27 cellular contexts compared by ENCODE assay signal in genomic region chr1:208785629-208786028, GRCh38.
"Had no signal": no experiment of that assay in that cellular context is flagged by ENCODE, and none has a peak within 500 bp of the region (broad histone marks: within the 10 kb centered on the region; RNA-seq: fewer than 3 reads in every experiment).

No MANE protein-coding gene starts in this region.

- FAIRE-seq: urothelium cell line had no signal

- H3K4me1 ChIP-seq: stomach, testis, thyroid gland, tibial artery, tibial nerve, transverse colon, upper lobe of left lung, upper lobe of right lung, uterus, vagina had no signal

- H3K27ac ChIP-seq: stomach, suprapubic skin, testis, thoracic aorta, thyroid gland, tibial artery, tibial nerve, transverse colon, upper lobe of left lung, upper lobe of right lung, uterus, vagina had no signal

- DNase-seq: stimulated activated CD4-positive, alpha-beta T cell treated with anti-CD3 and anti-CD28 coated beads, Interleukin-2, amount 100 ng/mL, for 48 hours; stimulated activated CD4-positive, alpha-beta T cell treated with anti-CD3 and anti-CD28 coated beads, Interleukin-4, amount 100 ng/mL, for 1 hour; stimulated activated CD4-positive, alpha-beta T cell treated with anti-CD3 and anti-CD28 coated beads, Interleukin-4, amount 100 ng/mL, for 24 hours; stimulated activated CD4-positive, alpha-beta T cell treated with anti-CD3 and anti-CD28 coated beads, Interleukin-4, amount 100 ng/mL, for 4 hours; stimulated activated CD8-positive, alpha-beta memory T cell treated with anti-CD3 and anti-CD28 coated beads, Interleukin-4, amount 100 ng/mL, for 48 hours; stimulated activated naive B cell treated with anti-CD40 and anti-IgM and Interleukin-4, amounts not matched to agents 10 μg/mL and 1 μg/mL and 100 μg/mL, for 72 hours; stimulated activated naive CD4-positive, alpha-beta T cell; stimulated activated naive CD4-positive, alpha-beta T cell treated with Interleukin-2 at 50 U/mL for 16 hours; stimulated activated naive CD8-positive, alpha-beta T cell treated with anti-CD3 and anti-CD28 coated beads, Interleukin-15, amount 100 ng/mL, for 72 hours; stimulated activated naive CD8-positive, alpha-beta T cell treated with anti-CD3 and anti-CD28 coated beads, Interleukin-15, Interleukin-2, amounts not matched to agents 100 U/mL and 50 U/mL, for 24 hours; stomach; substantia nigra; testis; thyroid gland; tibial artery; transverse colon; trophoblast cell; upper lobe of left lung; upper lobe of right lung; uterus had no signal

- H3K36me3 ChIP-seq: stomach, suprapubic skin, thoracic aorta, thyroid gland, tibial artery, tibial nerve, transverse colon, upper lobe of left lung, upper lobe of right lung, uterus, vagina had no signal

- H3K27me3 ChIP-seq: stomach, suprapubic skin, testis, thyroid gland, tibial artery, tibial nerve, transverse colon, upper lobe of left lung, upper lobe of right lung, uterus, vagina had no signal

- H3K4me3 ChIP-seq: stomach, suprapubic skin, testis, thoracic aorta, thyroid gland, tibial artery, tibial nerve, transverse colon, upper lobe of left lung, upper lobe of right lung, uterus, vagina had no signal

- H3K9me3 ChIP-seq: stomach, suprapubic skin, testis, thoracic aorta, thyroid gland, tibial artery, tibial nerve, transverse colon, upper lobe of left lung, upper lobe of right lung, uterus, vagina had no signal

- ATAC-seq: stimulated activated effector memory CD8-positive, alpha-beta T cell treated with anti-CD3 and anti-CD28 coated beads, Interleukin-12 subunit alpha, Interleukin-12 subunit beta, amount 100 ng/mL, for 72 hours; stimulated activated memory B cell treated with anti-CD40 and anti-IgM and Interleukin-4, amounts not matched to agents 10 μg/mL and 1 μg/mL and 100 μg/mL, for 72 hours; stimulated activated naive B cell treated with anti-CD40 and anti-IgM and Interleukin-4, amounts not matched to agents 10 μg/mL and 1 μg/mL and 100 μg/mL, for 72 hours; stimulated activated naive CD8-positive, alpha-beta T cell treated with anti-CD3 and anti-CD28 coated beads, Interleukin-15, amount 100 ng/mL, for 72 hours; stimulated activated naive CD8-positive, alpha-beta T cell treated with anti-CD3 and anti-CD28 coated beads, Interleukin-15, Interleukin-2, amounts not matched to agents 100 U/mL and 50 U/mL, for 24 hours; upper lobe of right lung had no signal
